In the genomic region with DNA sequence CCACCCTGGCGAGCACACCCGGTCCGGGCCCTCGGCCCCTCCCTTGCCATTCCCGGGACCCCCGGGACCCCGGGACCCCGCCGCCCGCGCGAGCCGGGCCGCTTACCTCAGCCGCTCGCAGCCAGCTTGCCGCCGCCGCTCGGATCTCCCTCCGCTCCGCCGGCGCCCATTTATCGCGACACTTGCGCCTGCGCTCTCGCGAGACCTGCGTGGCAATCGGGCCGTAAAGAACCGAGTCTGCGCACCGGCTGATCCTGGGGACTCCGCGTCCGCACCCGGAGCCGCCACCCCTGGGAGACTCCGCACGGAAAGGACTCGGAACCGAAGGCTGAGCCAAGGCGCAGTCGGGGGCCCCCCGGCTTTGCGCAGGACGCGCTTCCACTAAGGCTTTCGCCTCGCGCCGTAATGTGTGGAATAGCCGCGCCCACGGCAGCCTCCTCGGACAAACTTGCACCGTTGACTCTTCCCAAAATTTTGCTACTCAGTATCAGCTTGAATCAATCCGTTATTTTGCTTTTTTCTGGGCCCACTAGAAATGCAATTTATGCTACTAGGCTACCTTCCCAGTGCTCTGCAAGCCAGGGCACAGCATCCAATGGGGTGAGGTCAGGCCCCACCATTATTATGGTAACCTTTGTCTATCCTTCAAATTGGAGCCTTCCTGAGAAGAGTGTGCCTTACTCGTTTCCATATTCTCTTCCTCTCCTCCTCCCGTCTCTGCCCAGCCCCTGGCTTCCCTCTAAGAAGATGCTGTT, we compare ENCODE assay signal across 1 cellular context.
TF ChIP-seq lines count a peak whose summit lies in the region.

Gene MAD1L1, minus strand, starts transcription at position 180 of the 755 bp plus-strand sequence. CDS start 2,812 bp downstream, outside the sequence.

TF ChIP-seq in GM12878, 131 proteins besides CTCF, POLR2A, EP300 and RAD21 (continued from another document and continues in another):
- TF ChIP-seq, protein P1, sequence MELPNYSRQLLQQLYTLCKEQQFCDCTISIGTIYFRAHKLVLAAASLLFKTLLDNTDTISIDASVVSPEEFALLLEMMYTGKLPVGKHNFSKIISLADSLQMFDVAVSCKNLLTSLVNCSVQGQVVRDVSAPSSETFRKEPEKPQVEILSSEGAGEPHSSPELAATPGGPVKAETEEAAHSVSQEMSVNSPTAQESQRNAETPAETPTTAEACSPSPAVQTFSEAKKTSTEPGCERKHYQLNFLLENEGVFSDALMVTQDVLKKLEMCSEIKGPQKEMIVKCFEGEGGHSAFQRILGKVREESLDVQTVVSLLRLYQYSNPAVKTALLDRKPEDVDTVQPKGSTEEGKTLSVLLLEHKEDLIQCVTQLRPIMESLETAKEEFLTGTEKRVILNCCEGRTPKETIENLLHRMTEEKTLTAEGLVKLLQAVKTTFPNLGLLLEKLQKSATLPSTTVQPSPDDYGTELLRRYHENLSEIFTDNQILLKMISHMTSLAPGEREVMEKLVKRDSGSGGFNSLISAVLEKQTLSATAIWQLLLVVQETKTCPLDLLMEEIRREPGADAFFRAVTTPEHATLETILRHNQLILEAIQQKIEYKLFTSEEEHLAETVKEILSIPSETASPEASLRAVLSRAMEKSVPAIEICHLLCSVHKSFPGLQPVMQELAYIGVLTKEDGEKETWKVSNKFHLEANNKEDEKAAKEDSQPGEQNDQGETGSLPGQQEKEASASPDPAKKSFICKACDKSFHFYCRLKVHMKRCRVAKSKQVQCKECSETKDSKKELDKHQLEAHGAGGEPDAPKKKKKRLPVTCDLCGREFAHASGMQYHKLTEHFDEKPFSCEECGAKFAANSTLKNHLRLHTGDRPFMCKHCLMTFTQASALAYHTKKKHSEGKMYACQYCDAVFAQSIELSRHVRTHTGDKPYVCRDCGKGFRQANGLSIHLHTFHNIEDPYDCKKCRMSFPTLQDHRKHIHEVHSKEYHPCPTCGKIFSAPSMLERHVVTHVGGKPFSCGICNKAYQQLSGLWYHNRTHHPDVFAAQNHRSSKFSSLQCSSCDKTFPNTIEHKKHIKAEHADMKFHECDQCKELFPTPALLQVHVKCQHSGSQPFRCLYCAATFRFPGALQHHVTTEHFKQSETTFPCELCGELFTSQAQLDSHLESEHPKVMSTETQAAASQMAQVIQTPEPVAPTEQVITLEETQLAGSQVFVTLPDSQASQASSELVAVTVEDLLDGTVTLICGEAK (IDR thresholded peaks at IDR 0.05; ENCODE audit: borderline replicate concordance), result peak; percentile 92
- TF ChIP-seq IRF4 (IDR thresholded peaks at IDR 0.05; ENCODE audit: low read depth, low read length), result no peak
- no peak for TF ChIP-seq NR2C1 (IDR thresholded peaks at IDR 0.05)
- TF ChIP-seq USF2 (IDR thresholded peaks at IDR 0.05; ENCODE audit: borderline replicate concordance, low read depth, low read length), result no peak
- TF ChIP-seq MTA3 (IDR thresholded peaks at IDR 0.05; ENCODE audit: borderline replicate concordance, low read length), result no peak
- TF ChIP-seq ZNF207 (IDR thresholded peaks at IDR 0.05; ENCODE audit: borderline replicate concordance), result peak; percentile 90; the same call in 1 of the 2 replicates
- TF ChIP-seq MEF2B (IDR thresholded peaks at IDR 0.05; ENCODE audit: partially characterized antibody, poor library complexity, severe bottlenecking), result no peak
- TF ChIP-seq NKRF (conservative IDR thresholded peaks at IDR 0.05), result peak; percentile 75
- no peak for TF ChIP-seq ZNF592 (IDR thresholded peaks at IDR 0.05)
- TF ChIP-seq ZNF384 (IDR thresholded peaks at IDR 0.05; ENCODE audit: borderline replicate concordance, low read depth, low read length), result no peak
- TF ChIP-seq, protein P2, sequence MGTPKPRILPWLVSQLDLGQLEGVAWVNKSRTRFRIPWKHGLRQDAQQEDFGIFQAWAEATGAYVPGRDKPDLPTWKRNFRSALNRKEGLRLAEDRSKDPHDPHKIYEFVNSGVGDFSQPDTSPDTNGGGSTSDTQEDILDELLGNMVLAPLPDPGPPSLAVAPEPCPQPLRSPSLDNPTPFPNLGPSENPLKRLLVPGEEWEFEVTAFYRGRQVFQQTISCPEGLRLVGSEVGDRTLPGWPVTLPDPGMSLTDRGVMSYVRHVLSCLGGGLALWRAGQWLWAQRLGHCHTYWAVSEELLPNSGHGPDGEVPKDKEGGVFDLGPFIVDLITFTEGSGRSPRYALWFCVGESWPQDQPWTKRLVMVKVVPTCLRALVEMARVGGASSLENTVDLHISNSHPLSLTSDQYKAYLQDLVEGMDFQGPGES (IDR thresholded peaks at IDR 0.05), result peak; percentile 48; the same call in 1 of the 2 replicates
- TF ChIP-seq SUPT20H (IDR thresholded peaks at IDR 0.05; ENCODE audit: borderline replicate concordance, control insufficient read depth, low read depth, low read length), result no peak
- TF ChIP-seq CREB1 (IDR thresholded peaks at IDR 0.05; ENCODE audit: low read depth), result peak; percentile 74; the same call in 1 of the 2 replicates
- TF ChIP-seq NFIC (IDR thresholded peaks at IDR 0.05; ENCODE audit: low read depth, low read length), result no peak; the same call in 1 of the 2 replicates
- peak; percentile 25; the same call in 1 of the 2 replicates for TF ChIP-seq SMAD5 (IDR thresholded peaks at IDR 0.05; ENCODE audit: low read depth)
- no peak for TF ChIP-seq CBX3 (IDR thresholded peaks at IDR 0.05; ENCODE audit: borderline replicate concordance, low read depth)
- 0 out of 2 replicates have a peak, but pooled peaks have one; percentile 81 for TF ChIP-seq HDAC2 (IDR thresholded peaks at IDR 0.05)
- TF ChIP-seq E2F8 (IDR thresholded peaks at IDR 0.05; ENCODE audit: low read depth, partially characterized antibody), result peak; percentile 73
- TF ChIP-seq HDGF (IDR thresholded peaks at IDR 0.05), result no peak; the same call in 1 of the 2 replicates
- TF ChIP-seq BACH1 (IDR thresholded peaks at IDR 0.05; ENCODE audit: borderline replicate concordance), result peak; percentile 82
- 0 out of 2 replicates have a peak, but pooled peaks have one; percentile 8 for TF ChIP-seq BCL11A (IDR thresholded peaks at IDR 0.05; ENCODE audit: low read depth, low read length)
- TF ChIP-seq NBN (IDR thresholded peaks at IDR 0.05), result peak; percentile 76
- TF ChIP-seq SMARCA5 (IDR thresholded peaks at IDR 0.05), result peak; percentile 56; the same call in 1 of the 2 replicates
- TF ChIP-seq, protein P3, sequence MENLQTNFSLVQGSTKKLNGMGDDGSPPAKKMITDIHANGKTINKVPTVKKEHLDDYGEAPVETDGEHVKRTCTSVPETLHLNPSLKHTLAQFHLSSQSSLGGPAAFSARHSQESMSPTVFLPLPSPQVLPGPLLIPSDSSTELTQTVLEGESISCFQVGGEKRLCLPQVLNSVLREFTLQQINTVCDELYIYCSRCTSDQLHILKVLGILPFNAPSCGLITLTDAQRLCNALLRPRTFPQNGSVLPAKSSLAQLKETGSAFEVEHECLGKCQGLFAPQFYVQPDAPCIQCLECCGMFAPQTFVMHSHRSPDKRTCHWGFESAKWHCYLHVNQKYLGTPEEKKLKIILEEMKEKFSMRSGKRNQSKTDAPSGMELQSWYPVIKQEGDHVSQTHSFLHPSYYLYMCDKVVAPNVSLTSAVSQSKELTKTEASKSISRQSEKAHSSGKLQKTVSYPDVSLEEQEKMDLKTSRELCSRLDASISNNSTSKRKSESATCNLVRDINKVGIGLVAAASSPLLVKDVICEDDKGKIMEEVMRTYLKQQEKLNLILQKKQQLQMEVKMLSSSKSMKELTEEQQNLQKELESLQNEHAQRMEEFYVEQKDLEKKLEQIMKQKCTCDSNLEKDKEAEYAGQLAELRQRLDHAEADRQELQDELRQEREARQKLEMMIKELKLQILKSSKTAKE (IDR thresholded peaks at IDR 0.05; ENCODE audit: low read depth, poor library complexity, severe bottlenecking), result no peak
- TF ChIP-seq CUX1 (IDR thresholded peaks at IDR 0.05; ENCODE audit: insufficient replicate concordance, low read depth, low read length), result no peak
